Comparison of ENCODE assay signal across 9 cellular contexts in the genomic region with DNA sequence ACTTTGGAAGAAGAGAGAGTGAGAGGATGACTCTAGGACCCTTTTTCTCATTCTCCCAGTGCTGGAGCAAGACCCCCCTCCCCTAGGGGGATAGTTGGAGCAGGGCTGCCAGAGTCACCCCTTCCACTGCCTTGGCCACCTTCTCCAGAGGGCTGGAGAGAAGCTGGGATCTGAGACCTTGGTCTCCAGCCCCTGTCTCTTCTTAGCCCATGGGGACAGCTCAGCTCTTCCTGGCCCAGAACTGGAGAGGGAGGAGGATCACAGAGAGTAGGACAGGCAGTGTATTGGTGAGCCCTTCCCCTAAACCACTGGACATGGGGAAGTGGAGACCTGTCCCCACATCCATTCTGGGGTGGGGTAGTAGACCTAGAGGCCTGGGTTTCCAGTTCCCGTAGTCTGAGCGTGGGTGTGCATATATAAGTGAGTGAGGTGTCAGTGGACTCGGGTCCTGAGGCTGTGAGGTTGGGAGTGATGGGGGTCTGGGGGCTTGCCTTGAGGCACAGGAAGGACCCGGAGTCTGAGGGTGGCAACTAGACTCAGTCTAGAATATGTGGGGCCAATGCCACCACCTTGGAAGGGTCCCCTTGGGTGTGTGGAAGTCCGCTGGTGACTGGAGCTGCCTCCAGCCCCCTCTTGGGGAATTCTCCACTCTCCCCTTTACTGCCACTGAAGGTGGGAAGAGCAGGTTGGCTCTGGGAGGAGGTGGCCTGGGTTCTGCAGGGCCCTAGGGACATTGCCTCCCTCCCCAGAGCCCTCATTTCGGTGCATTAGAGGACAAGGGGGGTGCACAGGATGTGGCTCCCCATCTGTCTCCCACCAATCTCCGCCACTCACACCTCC. TPM values are rescaled to one million over a fixed set of nuclear protein-coding genes. Genes with fewer than 3 reads are reported as not detected.
DNase-seq lines count a peak whose midpoint lies in the region; ATAC-seq and TF ChIP-seq lines count a peak whose summit lies in the region.
"Had no signal": no experiment of that assay in that cellular context is flagged by ENCODE, and none has a peak within 500 bp of the region (broad histone marks: within the 10 kb centered on the region; RNA-seq: fewer than 3 reads in every experiment).

No MANE protein-coding gene starts in this region.

- intact Hi-C loops in right lobe of liver (cut with DNase I) = no loop called here

- H3K36me3 ChIP-seq in right lobe of liver (peaks cover 0 to 6% (median 3%) of the 10 kb centered on the region in 4 donors), thymus (ENCODE audit: control insufficient read depth, insufficient read depth) (peaks cover 7% of the 10 kb centered on the region)

- DNase-seq in T-helper 1 cell (no peak), right lobe of liver (peak in 1 of 3 donors; percentile 22), mucosa of gallbladder (ENCODE audit: low spot score) (no peak), NCI-H2107 treated with DMSO at 0.1 percent for 48 hours (lab: John Stamatoyannopoulos, UW; ENCODE audit: unreplicated experiment) (no peak)

- H3K27me3 ChIP-seq in right lobe of liver (no peaks in the 10 kb centered on the region), thymus (ENCODE audit: control insufficient read depth, insufficient read depth) (peaks cover 19% of the 10 kb centered on the region)

- peaks cover 29% of the 10 kb centered on the region for H3K4me1 Mint-ChIP-seq in T-helper 1 cell treated with Interleukin-12 subunit alpha and Interleukin-12 subunit beta and Interleukin-4 antibody, amounts not matched to agents 30 μg/mL and 1 μg/mL, for 36 hours (ENCODE audit: low read depth)
- H3K4me1 Mint-ChIP-seq in brain = peaks cover 87% of the 10 kb centered on the region

- no peak for TF ChIP-seq CTCF in brain (conservative IDR thresholded peaks at IDR 0.05)
- TF ChIP-seq CTCF in right lobe of liver (IDR thresholded peaks at IDR 0.05) = no peak

- ATAC-seq in right lobe of liver (no peak), GM18867 (IDR thresholded peaks at IDR 0.05; ENCODE audit: unreplicated experiment) (no peak)

- H3K27ac ChIP-seq in right lobe of liver (peak overlapping the region; percentile 83 to 97 (median 92)), thymus (ENCODE audit: low read depth) (peak overlapping the region; percentile 43)
- H3K27ac ChIP-seq: C4-2B had no signal

- peak overlapping the region; percentile 85 to 95 (median 92) for H3K4me3 ChIP-seq in right lobe of liver
- H3K4me3 ChIP-seq in thymus (ENCODE audit: low read length) = peak overlapping the region; percentile 44

- TF ChIP-seq POLR2A in right lobe of liver (IDR thresholded peaks at IDR 0.05) = no peak

- H3K27ac Mint-ChIP-seq in T-helper 1 cell treated with Interleukin-12 subunit alpha and Interleukin-12 subunit beta and Interleukin-4 antibody, amounts not matched to agents 30 μg/mL and 1 μg/mL, for 36 hours = no peak overlapping the region
- H3K27ac Mint-ChIP-seq in brain = peak overlapping the region; percentile 92 to 99 (median 97)

- H3K9me3 ChIP-seq in right lobe of liver (no peaks in the 10 kb centered on the region), thymus (ENCODE audit: control insufficient read depth) (no peaks in the 10 kb centered on the region)

- no peaks in the 10 kb centered on the region for H3K9me3 Mint-ChIP-seq in T-helper 1 cell treated with Interleukin-12 subunit alpha and Interleukin-12 subunit beta and Interleukin-4 antibody, amounts not matched to agents 30 μg/mL and 1 μg/mL, for 36 hours
- peaks cover 0 to 2% (median 0%) of the 10 kb centered on the region in 5 experiments for H3K9me3 Mint-ChIP-seq in brain

- 18% methylated on average over 6 of the region's 7 CpGs for WGBS in right lobe of liver (ENCODE audit: insufficient coverage, low coverage, low lambda C conversion rate, missing lambda C conversion rate)
- WGBS in thymus = 46% methylated on average over 7 of the region's 7 CpGs

- H3K36me3 Mint-ChIP-seq in T-helper 1 cell treated with Interleukin-12 subunit alpha and Interleukin-12 subunit beta and Interleukin-4 antibody, amounts not matched to agents 30 μg/mL and 1 μg/mL, for 36 hours (ENCODE audit: low read depth) = peaks cover 15% of the 10 kb centered on the region
- H3K36me3 Mint-ChIP-seq in brain = no peaks in the 10 kb centered on the region

- H3K27me3 Mint-ChIP-seq in T-helper 1 cell treated with Interleukin-12 subunit alpha and Interleukin-12 subunit beta and Interleukin-4 antibody, amounts not matched to agents 30 μg/mL and 1 μg/mL, for 36 hours (ENCODE audit: low read depth) = peaks cover 8% of the 10 kb centered on the region
- H3K27me3 Mint-ChIP-seq in brain = peaks cover 15% of the 10 kb centered on the region

- peaks cover 4 to 71% (median 34%) of the 10 kb centered on the region in 4 donors for H3K4me1 ChIP-seq in right lobe of liver
- peaks cover 36% of the 10 kb centered on the region for H3K4me1 ChIP-seq in thymus (ENCODE audit: control insufficient read depth, insufficient read depth, low read length)

- peak overlapping the region; percentile 25 for H3K4me3 Mint-ChIP-seq in T-helper 1 cell treated with Interleukin-12 subunit alpha and Interleukin-12 subunit beta and Interleukin-4 antibody, amounts not matched to agents 30 μg/mL and 1 μg/mL, for 36 hours
- H3K4me3 Mint-ChIP-seq in brain = peak overlapping the region; percentile 90 to 96 (median 91)

RNA-seq across cellular contexts. Expression of a gene that starts 20.0 kb away (rescaled TPM):
- polyA plus RNA-seq in brain (ENCODE audit: insufficient read depth, low read depth, low replicate concordance) = not detected
- total RNA-seq in right lobe of liver = under 1 TPM in 5 of 6 experiments, not detected in 1; 0.22 to 0.78 (median 0.37) TPM
- polyA plus RNA-seq in thymus = 0.34 TPM
- total RNA-seq in mucosa of gallbladder = 1.9 TPM

RNA-seq across cellular contexts. Expression of a gene that starts 35.6 kb away (rescaled TPM):
- polyA plus RNA-seq in brain (ENCODE audit: insufficient read depth, low read depth, low replicate concordance) = 26.2 TPM
- 10 to 100 TPM; 17.7 to 41.9 (median 22.9) TPM for total RNA-seq in right lobe of liver
- polyA plus RNA-seq in thymus = 17.1 TPM
- 39.4 TPM for total RNA-seq in mucosa of gallbladder

RNA-seq across cellular contexts. Expression of a gene that starts 56.9 kb away (rescaled TPM):
- polyA plus RNA-seq in brain (ENCODE audit: insufficient read depth, low read depth, low replicate concordance) = 23.2 TPM
- total RNA-seq in right lobe of liver = 1 to 10 TPM in 5 of 6 experiments, under 1 TPM in 1; 0.42 to 9.1 (median 3.1) TPM
- 1.3 TPM for polyA plus RNA-seq in thymus
- total RNA-seq in mucosa of gallbladder = 6.8 TPM
